In genomic region chr2:63587814-63588384, GRCh38 we compare ENCODE assay signal across 8 cellular contexts. TPM values are rescaled to one million over a fixed set of nuclear protein-coding genes. Genes with fewer than 3 reads are reported as not detected.
DNase-seq lines count a peak whose midpoint lies in the region; ATAC-seq, FAIRE-seq and TF ChIP-seq lines count a peak whose summit lies in the region.

No MANE protein-coding gene starts in this region.

- in situ Hi-C loops in GM18951 (cut with MboI; ENCODE audit: low sequenced_read_pairs, unreplicated experiment), result no loop called here

- H3K27ac Mint-ChIP-seq in natural killer cell treated with Interleukin-12 subunit alpha and Interleukin-12 subunit beta and Interleukin-15 and Interleukin-18, amount 100 ng/mL, for 72 hours, result peak overlapping the region; percentile 88 to 95

- H3K4me1 Mint-ChIP-seq in natural killer cell treated with Interleukin-12 subunit alpha and Interleukin-12 subunit beta and Interleukin-15 and Interleukin-18, amount 100 ng/mL, for 72 hours (ENCODE audit: low read depth in 2 of 2), result peaks cover 14 to 25% of the 10 kb centered on the region in 2 donors

- ATAC-seq in natural killer cell treated with Interleukin-12 subunit alpha and Interleukin-12 subunit beta and Interleukin-15 and Interleukin-18, amount 100 ng/mL, for 72 hours, result no peak
- ATAC-seq in HG03521 (IDR thresholded peaks at IDR 0.05; ENCODE audit: unreplicated experiment), result no peak

- H3K4me1 ChIP-seq in ectodermal cell (ENCODE audit: control insufficient read depth, insufficient read depth, low read length), result peaks cover 3% of the 10 kb centered on the region

- no peak for FAIRE-seq in RCC 7860 (lab: Jason Lieb, UNC)

- H3K36me3 Mint-ChIP-seq in natural killer cell treated with Interleukin-12 subunit alpha and Interleukin-12 subunit beta and Interleukin-15 and Interleukin-18, amount 100 ng/mL, for 72 hours, result no peaks in the 10 kb centered on the region

- peak overlapping the region; percentile 84 for H3K4me3 ChIP-seq in MG63
- peak overlapping the region; percentile 87 for H3K4me3 ChIP-seq in ectodermal cell (ENCODE audit: insufficient read depth, low read depth, low read length)

- H3K27me3 Mint-ChIP-seq in natural killer cell treated with Interleukin-12 subunit alpha and Interleukin-12 subunit beta and Interleukin-15 and Interleukin-18, amount 100 ng/mL, for 72 hours, result no peaks in the 10 kb centered on the region

- H3K9me3 ChIP-seq in MG63 (no peaks in the 10 kb centered on the region), ectodermal cell (ENCODE audit: control insufficient read depth, low read length) (no peaks in the 10 kb centered on the region)

- H3K27ac ChIP-seq in ectodermal cell (ENCODE audit: insufficient read depth, low read depth, low read length, poor library complexity, severe bottlenecking), result no peak overlapping the region

- peak; percentile 29 for TF ChIP-seq POLR2A in GM18951 (IDR thresholded peaks at IDR 0.05; ENCODE audit: extremely low read depth, insufficient read depth, insufficient read length)

- H3K4me3 Mint-ChIP-seq in natural killer cell treated with Interleukin-12 subunit alpha and Interleukin-12 subunit beta and Interleukin-15 and Interleukin-18, amount 100 ng/mL, for 72 hours, result peak overlapping the region; percentile 87

- H3K27me3 ChIP-seq in MG63, result no peaks in the 10 kb centered on the region
- no peaks in the 10 kb centered on the region for H3K27me3 ChIP-seq in ectodermal cell (ENCODE audit: control insufficient read depth, insufficient read depth, low read length, poor library complexity, severe bottlenecking)

- H3K36me3 ChIP-seq in MG63, result peaks cover 11% of the 10 kb centered on the region
- no peaks in the 10 kb centered on the region for H3K36me3 ChIP-seq in ectodermal cell (ENCODE audit: control insufficient read depth, insufficient read depth, low read length)

- WGBS in ectodermal cell, 2 experiments, result 1 to 2% methylated on average over 33 of the region's 33 CpGs

- DNase-seq in MG63 (no peak), COLO668 (lab: John Stamatoyannopoulos, UW; ENCODE audit: unreplicated experiment) (no peak), C1 segment of cervical spinal cord (lab: John Stamatoyannopoulos, UW) (no peak), RCC 7860 (ENCODE audit: low spot score) (no peak)
- no peak for DNase-seq in natural killer cell treated with Interleukin-12 subunit alpha and Interleukin-12 subunit beta and Interleukin-15 and Interleukin-18, amount 100 ng/mL, for 72 hours (ENCODE audit: low spot score)

- no peaks in the 10 kb centered on the region for H3K9me3 Mint-ChIP-seq in natural killer cell treated with Interleukin-12 subunit alpha and Interleukin-12 subunit beta and Interleukin-15 and Interleukin-18, amount 100 ng/mL, for 72 hours

RNA-seq across cellular contexts. Expression of gene WDPCP, which starts 0.4 kb away (rescaled TPM):
- 7.8 and 11.0 TPM in 2 replicates for total RNA-seq in MG63 (2014; rRNA removed; shearing (Covaris generic); ENCODE audit: low replicate concordance)
- polyA plus RNA-seq in ectodermal cell (2013, experiment 1 of 4), result 5.1 TPM
- 5.6 TPM for polyA plus RNA-seq in ectodermal cell (2013, experiment 2 of 4)
- 3.9 TPM for polyA plus RNA-seq in ectodermal cell (2013, experiment 3 of 4)
- 4.7 TPM for polyA plus RNA-seq in ectodermal cell (2013, experiment 4 of 4)
- total RNA-seq in natural killer cell treated with Interleukin-12 subunit alpha and Interleukin-12 subunit beta and Interleukin-15 and Interleukin-18, amount 100 ng/mL, for 72 hours, result 10 to 100 TPM in 1 of 2 donors, 1 to 10 TPM in 1; 8.7 to 15.7 TPM

RNA-seq across cellular contexts. Expression of gene MDH1, which starts 0.9 kb away (rescaled TPM):
- 221 and 367 TPM in 2 replicates for total RNA-seq in MG63 (2014; rRNA removed; shearing (Covaris generic); ENCODE audit: low replicate concordance)
- polyA plus RNA-seq in ectodermal cell (2013, experiment 1 of 4), result 233 TPM
- 244 TPM for polyA plus RNA-seq in ectodermal cell (2013, experiment 2 of 4)
- 237 TPM for polyA plus RNA-seq in ectodermal cell (2013, experiment 3 of 4)
- polyA plus RNA-seq in ectodermal cell (2013, experiment 4 of 4), result 257 TPM
- total RNA-seq in natural killer cell treated with Interleukin-12 subunit alpha and Interleukin-12 subunit beta and Interleukin-15 and Interleukin-18, amount 100 ng/mL, for 72 hours, result 100 to 1,000 TPM; 142 to 155 TPM
